Comparison of ENCODE assay signal across 9 cellular contexts in the genomic region with DNA sequence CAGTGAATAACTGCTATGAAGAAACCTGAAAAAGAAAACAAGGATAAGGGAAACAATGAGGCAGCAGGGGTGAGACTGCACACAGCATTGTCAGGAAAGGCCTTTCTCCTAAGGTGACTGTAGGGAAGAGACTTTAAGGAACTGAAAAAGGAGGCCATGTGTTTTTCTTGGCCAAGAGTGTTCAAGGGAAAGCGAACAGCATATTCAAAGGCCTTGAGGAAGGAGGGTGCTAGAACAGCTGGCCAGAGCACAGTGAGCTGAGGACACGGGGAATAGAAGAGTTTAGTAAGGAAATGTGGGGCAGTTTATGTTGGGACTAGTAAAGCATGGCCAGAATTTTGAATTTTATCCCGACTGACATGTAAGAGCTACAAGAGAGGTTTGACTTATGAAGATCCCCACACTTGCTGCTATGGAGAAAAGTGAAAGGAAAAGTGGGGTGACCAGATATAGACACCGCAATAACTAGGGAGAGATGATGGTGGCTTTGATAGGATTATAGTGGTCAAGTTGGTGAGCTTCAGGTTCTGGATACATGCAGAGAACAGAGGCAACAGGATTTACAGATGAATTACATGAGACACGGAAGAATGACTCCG. TPM values are rescaled to one million over a fixed set of nuclear protein-coding genes. Genes with fewer than 3 reads are reported as not detected.
DNase-seq lines count a peak whose midpoint lies in the region; ATAC-seq and TF ChIP-seq lines count a peak whose summit lies in the region.
"Had no signal": no experiment of that assay in that cellular context is flagged by ENCODE, and none has a peak within 500 bp of the region (broad histone marks: within the 10 kb centered on the region; RNA-seq: fewer than 3 reads in every experiment).

No MANE protein-coding gene starts in this region.

- H3K27me3 Mint-ChIP-seq in activated naive CD8-positive, alpha-beta T cell treated with anti-CD3 and anti-CD28 coated beads, Interleukin-2, amount 50 U/mL, for 24 hours = no peaks in the 10 kb centered on the region

- H3K4me1 Mint-ChIP-seq in activated naive CD8-positive, alpha-beta T cell treated with anti-CD3 and anti-CD28 coated beads, Interleukin-2, amount 50 U/mL, for 24 hours = peaks cover 32% of the 10 kb centered on the region

- H3K27ac Mint-ChIP-seq in activated naive CD8-positive, alpha-beta T cell treated with anti-CD3 and anti-CD28 coated beads, Interleukin-2, amount 50 U/mL, for 24 hours = peak overlapping the region; percentile 74

- intact Hi-C loops in uterus (cut with DNase I; ENCODE audit: low total_unique reads) = no loop called here

- ATAC-seq in activated naive CD8-positive, alpha-beta T cell treated with anti-CD3 and anti-CD28 coated beads, Interleukin-2, amount 50 U/mL, for 24 hours = no peak
- no peak for ATAC-seq in GM18517 (IDR thresholded peaks at IDR 0.05; ENCODE audit: unreplicated experiment)

- H3K4me1 ChIP-seq in BLaER1 = peaks cover 19% of the 10 kb centered on the region
- H3K4me1 ChIP-seq in mucosa of rectum (ENCODE audit: control insufficient read depth in 2 of 2, insufficient read depth in 2 of 2, low read length in 2 of 2) = peaks cover 7 to 11% of the 10 kb centered on the region in 2 donors
- H3K4me1 ChIP-seq in uterus = no peaks in the 10 kb centered on the region

- H3K4me2 ChIP-seq in BLaER1 = peak overlapping the region; percentile 91

- TF ChIP-seq CTCF in HL-60 (IDR thresholded peaks at IDR 0.05; ENCODE audit: insufficient read depth, low read length) = no peak
- no peak for TF ChIP-seq CTCF in uterus (IDR thresholded peaks at IDR 0.05)

- no peak overlapping the region for H3K4me3 ChIP-seq in BLaER1
- H3K4me3 ChIP-seq in HL-60 (replicated peaks; ENCODE audit: insufficient read depth, low read length) = peak overlapping the region; percentile 76
- H3K4me3 ChIP-seq in mucosa of rectum (ENCODE audit: low read length in 2 of 2) = peak overlapping the region; percentile 74 to 96
- peak overlapping the region in 1 of 2 donors; percentile 70 for H3K4me3 ChIP-seq in uterus

- TF ChIP-seq POLR2A in uterus (IDR thresholded peaks at IDR 0.05) = no peak

- no peaks in the 10 kb centered on the region for H4K20me1 ChIP-seq in BLaER1

- H3K27ac ChIP-seq in BLaER1 = no peak overlapping the region
- H3K27ac ChIP-seq in HL-60 (replicated peaks) = peak overlapping the region; percentile 91
- no peak overlapping the region for H3K27ac ChIP-seq in mucosa of rectum (ENCODE audit: low read depth in 2 of 2, low read length in 2 of 2)
- no peak overlapping the region for H3K27ac ChIP-seq in uterus

- H3K9me3 ChIP-seq in BLaER1 (no peaks in the 10 kb centered on the region), mucosa of rectum (ENCODE audit: control insufficient read depth in 2 of 2, low read length in 2 of 2) (no peaks in the 10 kb centered on the region), uterus (no peaks in the 10 kb centered on the region)

- peak overlapping the region; percentile 80 for H3K4me3 Mint-ChIP-seq in activated naive CD8-positive, alpha-beta T cell treated with anti-CD3 and anti-CD28 coated beads, Interleukin-2, amount 50 U/mL, for 24 hours

- H3K27me3 ChIP-seq in BLaER1 (no peaks in the 10 kb centered on the region), HL-60 (ENCODE audit: insufficient read depth, poor library complexity, severe bottlenecking) (no peaks in the 10 kb centered on the region), mucosa of rectum (ENCODE audit: control insufficient read depth in 2 of 2, insufficient read depth in 2 of 2, low read length in 2 of 2) (no peaks in the 10 kb centered on the region), uterus (no peaks in the 10 kb centered on the region)

- DNase-seq in HL-60 (ENCODE audit: low read depth in 1 of 2, low spot score in 1 of 2) (peak; percentile 25 to 41), uterus (no peak), EL (no peak), NCI-H446 (lab: John Stamatoyannopoulos, UW) (no peak)
- no peak for DNase-seq in activated naive CD8-positive, alpha-beta T cell treated with anti-CD3 and anti-CD28 coated beads, Interleukin-2, amount 50 U/mL, for 24 hours
- DNase-seq: NCI-H1694 treated with DMSO at 0.1 percent for 48 hours had no signal

- H3K9ac ChIP-seq in BLaER1 (no peak overlapping the region), mucosa of rectum (ENCODE audit: low read depth in 1 of 2, low read length in 2 of 2) (peak overlapping the region in 1 of 2 donors; percentile 18)

- H3K36me3 ChIP-seq in BLaER1 = no peaks in the 10 kb centered on the region
- H3K36me3 ChIP-seq in mucosa of rectum (ENCODE audit: control insufficient read depth in 2 of 2, insufficient read depth in 2 of 2, low read length in 2 of 2) = no peaks in the 10 kb centered on the region
- no peaks in the 10 kb centered on the region for H3K36me3 ChIP-seq in uterus

- no peaks in the 10 kb centered on the region for H3K9me3 Mint-ChIP-seq in activated naive CD8-positive, alpha-beta T cell treated with anti-CD3 and anti-CD28 coated beads, Interleukin-2, amount 50 U/mL, for 24 hours

- peaks cover 8% of the 10 kb centered on the region for H3K36me3 Mint-ChIP-seq in activated naive CD8-positive, alpha-beta T cell treated with anti-CD3 and anti-CD28 coated beads, Interleukin-2, amount 50 U/mL, for 24 hours (ENCODE audit: low read depth)

RNA-seq across cellular contexts. Expression of gene RWDD2B, which starts 1.4 kb away (rescaled TPM):
- 10 to 100 TPM in 3 of 4 donors, 1 to 10 TPM in 1; 7.7 to 16.2 (median 14.6) TPM for total RNA-seq in uterus

RNA-seq across cellular contexts. Expression of gene USP16, which starts 6.7 kb away (rescaled TPM):
- 10 to 100 TPM; 19.0 to 53.2 (median 44.4) TPM for total RNA-seq in uterus

RNA-seq across cellular contexts. Expression of gene LTN1, which starts 25.1 kb away (rescaled TPM):
- total RNA-seq in uterus = 10 to 100 TPM; 13.8 to 61.0 (median 30.6) TPM

RNA-seq across cellular contexts. Expression of gene CCT8, which starts 55.7 kb away (rescaled TPM):
- total RNA-seq in uterus = 100 to 1,000 TPM in 2 of 4 donors, 10 to 100 TPM in 2; 34.6 to 186 (median 115) TPM

Comparison
In these comparisons a context has a peak if more than half of its experiments do, and no peak if none do; other contexts are left out.
1. DNase-seq: peak in HL-60 (2 of 2); none in activated naive CD8-positive, alpha-beta T cell treated with anti-CD3 and anti-CD28 coated beads, Interleukin-2, amount 50 U/mL, for 24 hours (single experiment), uterus (0 of 2), EL (single experiment) and NCI-H446 (0 of 2).